1 cellular context compared by ENCODE assay signal in genomic region chrX:70133303-70134115, GRCh38.
TF ChIP-seq lines count a peak whose summit lies in the region.

Gene IGBP1, plus strand, starts transcription at chrX:70133447. Its CDS starts 501 bp downstream, at chrX:70133948.

TF ChIP-seq in K562, 482 proteins besides CTCF, POLR2A, EP300 and RAD21 (continued from another document and continues in another):
- TF ChIP-seq PRDM10 (IDR thresholded peaks at IDR 0.05; ENCODE audit: partially characterized antibody) (no peak), ZNF324 (CRISPR knock-in tag; IDR thresholded peaks at IDR 0.05) (no peak), TAF9B (IDR thresholded peaks at IDR 0.05; ENCODE audit: partially characterized antibody) (peak; percentile 83), PRPF4 (IDR thresholded peaks at IDR 0.05; ENCODE audit: insufficient read depth, low read depth, low read length, poor library complexity, severe bottlenecking) (no peak), NCOR1 (IDR thresholded peaks at IDR 0.05) (no peak), SRSF9 (IDR thresholded peaks at IDR 0.05; ENCODE audit: borderline replicate concordance, low read depth, low read length) (no peak), ZC3H11A (IDR thresholded peaks at IDR 0.05; ENCODE audit: low read depth, low read length) (no peak), TAF1 (IDR thresholded peaks at IDR 0.05; ENCODE audit: control insufficient read depth, extremely low read depth, insufficient read depth, low read length, severe bottlenecking) (peak; percentile 93), NONO (IDR thresholded peaks at IDR 0.05; ENCODE audit: low read depth in 2 of 2, low read length in 1 of 2) (0 out of 4 replicates have a peak, but pooled peaks of 1 of the 2 experiments have one; percentile 14), DNMT1 (IDR thresholded peaks at IDR 0.05) (no peak), FOXK2 (conservative IDR thresholded peaks at IDR 0.05 in 1 of 2, IDR thresholded peaks at IDR 0.05 in 1 of 2; ENCODE audit: low read depth in 2 of 2) (no peak), FOXA1 (IDR thresholded peaks at IDR 0.05; ENCODE audit: borderline replicate concordance) (no peak), ILK (tag; IDR thresholded peaks at IDR 0.05; ENCODE audit: borderline replicate concordance, low read depth) (no peak), ZNF232 (CRISPR knock-in tag; IDR thresholded peaks at IDR 0.05) (no peak), HEY1 (CRISPR knock-in tag; IDR thresholded peaks at IDR 0.05; ENCODE audit: borderline replicate concordance) (no peak), ESRRB (CRISPR knock-in tag; IDR thresholded peaks at IDR 0.05; ENCODE audit: borderline replicate concordance) (no peak), RBBP5 (IDR thresholded peaks at IDR 0.05; ENCODE audit: borderline replicate concordance, insufficient read depth, low read length, poor library complexity, severe bottlenecking) (peak; percentile 40), POLR2AphosphoS5 (IDR thresholded peaks at IDR 0.05; ENCODE audit: control insufficient read depth, insufficient read depth, low read depth, low read length) (peak; percentile 89), RFX5 (IDR thresholded peaks at IDR 0.05; ENCODE audit: low read depth, low read length) (no peak), EP400 (IDR thresholded peaks at IDR 0.05) (peak; percentile 68), CEBPG (CRISPR knock-in tag; IDR thresholded peaks at IDR 0.05) (no peak), CEBPG (tag; conservative IDR thresholded peaks at IDR 0.05 in 1 of 2, IDR thresholded peaks at IDR 0.05 in 1 of 2) (no peak), HCFC1 (IDR thresholded peaks at IDR 0.05; ENCODE audit: low read depth, low read length) (peak; percentile 53), ZNF197 (CRISPR knock-in tag; IDR thresholded peaks at IDR 0.05; ENCODE audit: low read depth) (no peak), ZBTB1 (CRISPR knock-in tag; IDR thresholded peaks at IDR 0.05; ENCODE audit: borderline replicate concordance, low read depth) (no peak), ZNF124 (CRISPR knock-in tag; IDR thresholded peaks at IDR 0.05) (no peak), HMGXB4 (CRISPR knock-in tag; IDR thresholded peaks at IDR 0.05) (0 out of 2 replicates have a peak, but pooled peaks have one; percentile 33), SNAPC5 (CRISPR knock-in tag; IDR thresholded peaks at IDR 0.05) (no peak), PHF8 (IDR thresholded peaks at IDR 0.05; ENCODE audit: borderline replicate concordance, low read length) (peak; percentile 75; the same call in 1 of the 2 replicates), U2AF1 (optimal IDR thresholded peaks at IDR 0.05; ENCODE audit: low read depth, low read length) (no peak), PHF20 (IDR thresholded peaks at IDR 0.05; ENCODE audit: partially characterized antibody) (peak; percentile 91), NRF1 (conservative IDR thresholded peaks at IDR 0.05 in 1 of 2, IDR thresholded peaks at IDR 0.05 in 1 of 2) (no peak), RBM22 (IDR thresholded peaks at IDR 0.05; ENCODE audit: low read depth, low read length, poor library complexity, severe bottlenecking) (no peak), MAFF (IDR thresholded peaks at IDR 0.05; ENCODE audit: low read length) (no peak), ZNF175 (CRISPR knock-in tag; IDR thresholded peaks at IDR 0.05; ENCODE audit: low read depth) (no peak), COPS2 (conservative IDR thresholded peaks at IDR 0.05) (no peak), ZNF785 (CRISPR knock-in tag; IDR thresholded peaks at IDR 0.05) (no peak), ZNF717 (CRISPR knock-in tag; IDR thresholded peaks at IDR 0.05) (no peak), ZNF239 (CRISPR knock-in tag; IDR thresholded peaks at IDR 0.05) (no peak), ZFP36 (IDR thresholded peaks at IDR 0.05; ENCODE audit: low read depth, low read length, partially characterized antibody) (no peak), SMAD4 (CRISPR knock-in tag; conservative IDR thresholded peaks at IDR 0.05) (no peak; the same call in 1 of the 2 replicates), ZNF311 (CRISPR knock-in tag; IDR thresholded peaks at IDR 0.05) (no peak), MXD1 (CRISPR knock-in tag; IDR thresholded peaks at IDR 0.05; ENCODE audit: borderline replicate concordance, poor library complexity, severe bottlenecking) (no peak), CBX1 (IDR thresholded peaks at IDR 0.05; ENCODE audit: low read depth) (no peak), NCOA1 (IDR thresholded peaks at IDR 0.05; ENCODE audit: low read depth) (no peak; the same call in 1 of the 2 replicates), ZNF695 (CRISPR knock-in tag; IDR thresholded peaks at IDR 0.05) (no peak), RHOXF2B (CRISPR knock-in tag; conservative IDR thresholded peaks at IDR 0.05) (no peak), MCM3 (IDR thresholded peaks at IDR 0.05) (no peak), E4F1 (CRISPR knock-in tag; IDR thresholded peaks at IDR 0.05; ENCODE audit: borderline replicate concordance) (no peak), ZNF639 (CRISPR knock-in tag; conservative IDR thresholded peaks at IDR 0.05 in 1 of 2, IDR thresholded peaks at IDR 0.05 in 1 of 2) (no peak), ETV5 (CRISPR knock-in tag; IDR thresholded peaks at IDR 0.05; ENCODE audit: low read depth) (peak; percentile 84), ZNF707 (CRISPR knock-in tag; conservative IDR thresholded peaks at IDR 0.05) (no peak), HMBOX1 (IDR thresholded peaks at IDR 0.05) (no peak), HLTF (IDR thresholded peaks at IDR 0.05) (no peak), ZFP91 (CRISPR knock-in tag; IDR thresholded peaks at IDR 0.05) (no peak), ZNF398 (CRISPR knock-in tag; IDR thresholded peaks at IDR 0.05) (no peak), FOXM1 (IDR thresholded peaks at IDR 0.05; ENCODE audit: low read depth) (no peak), FOXM1 (CRISPR knock-in tag; IDR thresholded peaks at IDR 0.05; ENCODE audit: low read depth) (no peak), MAZ (CRISPR knock-in tag; conservative IDR thresholded peaks at IDR 0.05 in 1 of 2, IDR thresholded peaks at IDR 0.05 in 1 of 2) (peak in 1 of 2 experiments; percentile 44; a peak in 2 of 4 replicates), POLR2G (IDR thresholded peaks at IDR 0.05; ENCODE audit: low read depth, low read length) (peak; percentile 78)
